ENCODE assay signal across 1 cellular context in genomic region chr12:121712462-121713256, GRCh38.
TF ChIP-seq lines count a peak whose summit lies in the region.

Gene TMEM120B (plus strand): TSS chr12:121712752. CDS start chr12:121712896, 144 bp downstream.

TF ChIP-seq in HEK293, 187 proteins besides CTCF, POLR2A, EP300 and RAD21 (continued from another document and continues in another):
- TF ChIP-seq ZNF449 (tag by site-specific recombination; IDR thresholded peaks at IDR 0.05) (no peak), ZNF658 (tag by site-specific recombination; IDR thresholded peaks at IDR 0.05) (no peak), ZNF292 (tag by site-specific recombination; IDR thresholded peaks at IDR 0.05; ENCODE audit: borderline replicate concordance, low read depth) (no peak), IKZF3 (tag by site-specific recombination; IDR thresholded peaks at IDR 0.05) (no peak), PATZ1 (tag by site-specific recombination; IDR thresholded peaks at IDR 0.05) (peak; percentile 82), EGR2 (tag by site-specific recombination; IDR thresholded peaks at IDR 0.05; ENCODE audit: low read depth) (peak; percentile 62), YY2 (tag by site-specific recombination; IDR thresholded peaks at IDR 0.05) (no peak), ZNF112 (tag by site-specific recombination; IDR thresholded peaks at IDR 0.05) (no peak), INSM2 (tag by site-specific recombination; IDR thresholded peaks at IDR 0.05) (no peak), OSR2 (tag by site-specific recombination; IDR thresholded peaks at IDR 0.05) (no peak), REPIN1 (tag by site-specific recombination; IDR thresholded peaks at IDR 0.05; ENCODE audit: low read depth) (no peak), ZNF202 (tag by site-specific recombination; IDR thresholded peaks at IDR 0.05; ENCODE audit: borderline replicate concordance) (no peak), ZBTB7A (tag by site-specific recombination; IDR thresholded peaks at IDR 0.05; ENCODE audit: low read depth) (peak; percentile 76), ZNF266 (tag by site-specific recombination; IDR thresholded peaks at IDR 0.05; ENCODE audit: low read depth) (no peak), ZNF837 (tag by site-specific recombination; IDR thresholded peaks at IDR 0.05) (no peak), ZNF48 (tag by site-specific recombination; IDR thresholded peaks at IDR 0.05) (no peak), SALL2 (tag by site-specific recombination; IDR thresholded peaks at IDR 0.05; ENCODE audit: borderline replicate concordance) (no peak), ZNF311 (tag by site-specific recombination; IDR thresholded peaks at IDR 0.05; ENCODE audit: borderline replicate concordance) (no peak), OVOL3 (tag by site-specific recombination; IDR thresholded peaks at IDR 0.05) (no peak), ZNF23 (tag by site-specific recombination; IDR thresholded peaks at IDR 0.05; ENCODE audit: borderline replicate concordance) (no peak), ZNF157 (tag by site-specific recombination; IDR thresholded peaks at IDR 0.05) (no peak), ZNF335 (tag by site-specific recombination; conservative IDR thresholded peaks at IDR 0.05) (peak; percentile 92), ZFP3 (tag by site-specific recombination; IDR thresholded peaks at IDR 0.05; ENCODE audit: low read depth) (no peak), ZNF776 (tag by site-specific recombination; IDR thresholded peaks at IDR 0.05; ENCODE audit: borderline replicate concordance) (no peak), SP2 (tag by site-specific recombination; IDR thresholded peaks at IDR 0.05) (no peak; the same call in 1 of the 2 replicates), HOXC10 (CRISPR knock-in tag; IDR thresholded peaks at IDR 0.05) (no peak), ZNF513 (tag by site-specific recombination; IDR thresholded peaks at IDR 0.05) (no peak), AEBP2 (tag by site-specific recombination; IDR thresholded peaks at IDR 0.05; ENCODE audit: borderline replicate concordance) (no peak), ZSCAN23 (tag by site-specific recombination; IDR thresholded peaks at IDR 0.05) (no peak), ZNF530 (tag by site-specific recombination; IDR thresholded peaks at IDR 0.05; ENCODE audit: low read depth) (no peak), ZSCAN4 (tag by site-specific recombination; IDR thresholded peaks at IDR 0.05) (no peak), ZBTB48 (tag by site-specific recombination; IDR thresholded peaks at IDR 0.05) (no peak), ZNF76 (tag by site-specific recombination; IDR thresholded peaks at IDR 0.05; ENCODE audit: borderline replicate concordance, low read depth) (0 out of 2 replicates have a peak, but pooled peaks have one; percentile 40), ZNF544 (tag by site-specific recombination; IDR thresholded peaks at IDR 0.05) (no peak), ZEB2 (tag by site-specific recombination; IDR thresholded peaks at IDR 0.05) (peak; percentile 10; the same call in 1 of the 2 replicates), ZFHX2 (tag by site-specific recombination; conservative IDR thresholded peaks at IDR 0.05) (peak; percentile 82), GLI2 (tag by site-specific recombination; IDR thresholded peaks at IDR 0.05; ENCODE audit: borderline replicate concordance, low read depth) (no peak), ZNF654 (tag by site-specific recombination; IDR thresholded peaks at IDR 0.05; ENCODE audit: low read depth) (no peak), ZNF426 (tag by site-specific recombination; IDR thresholded peaks at IDR 0.05) (no peak), ZNF791 (tag by site-specific recombination; IDR thresholded peaks at IDR 0.05) (no peak), RBAK (tag by site-specific recombination; IDR thresholded peaks at IDR 0.05) (no peak), ZNF664 (tag by site-specific recombination; IDR thresholded peaks at IDR 0.05) (no peak), ZNF692 (tag by site-specific recombination; IDR thresholded peaks at IDR 0.05) (peak; percentile 12; the same call in 1 of the 2 replicates), ZNF785 (tag by site-specific recombination; IDR thresholded peaks at IDR 0.05) (0 out of 2 replicates have a peak, but pooled peaks have one; percentile 49), ZNF600 (tag by site-specific recombination; IDR thresholded peaks at IDR 0.05) (peak; percentile 92), ZNF639 (tag by site-specific recombination; IDR thresholded peaks at IDR 0.05) (0 out of 2 replicates have a peak, but pooled peaks have one; percentile 27), ZFP41 (tag by site-specific recombination; IDR thresholded peaks at IDR 0.05; ENCODE audit: borderline replicate concordance) (no peak), ZNF114 (tag by site-specific recombination; IDR thresholded peaks at IDR 0.05) (no peak), ZNF488 (tag by site-specific recombination; IDR thresholded peaks at IDR 0.05) (no peak), ZNF394 (tag by site-specific recombination; IDR thresholded peaks at IDR 0.05; ENCODE audit: borderline replicate concordance) (no peak), MZF1 (tag by site-specific recombination; IDR thresholded peaks at IDR 0.05; ENCODE audit: borderline replicate concordance) (no peak), ZNF140 (tag by site-specific recombination; IDR thresholded peaks at IDR 0.05) (no peak), ZNF280D (tag by site-specific recombination; IDR thresholded peaks at IDR 0.05) (no peak), ZNF677 (tag by site-specific recombination; IDR thresholded peaks at IDR 0.05) (no peak), ZNF214 (tag by site-specific recombination; IDR thresholded peaks at IDR 0.05; ENCODE audit: borderline replicate concordance) (no peak)
